In the genomic region with DNA sequence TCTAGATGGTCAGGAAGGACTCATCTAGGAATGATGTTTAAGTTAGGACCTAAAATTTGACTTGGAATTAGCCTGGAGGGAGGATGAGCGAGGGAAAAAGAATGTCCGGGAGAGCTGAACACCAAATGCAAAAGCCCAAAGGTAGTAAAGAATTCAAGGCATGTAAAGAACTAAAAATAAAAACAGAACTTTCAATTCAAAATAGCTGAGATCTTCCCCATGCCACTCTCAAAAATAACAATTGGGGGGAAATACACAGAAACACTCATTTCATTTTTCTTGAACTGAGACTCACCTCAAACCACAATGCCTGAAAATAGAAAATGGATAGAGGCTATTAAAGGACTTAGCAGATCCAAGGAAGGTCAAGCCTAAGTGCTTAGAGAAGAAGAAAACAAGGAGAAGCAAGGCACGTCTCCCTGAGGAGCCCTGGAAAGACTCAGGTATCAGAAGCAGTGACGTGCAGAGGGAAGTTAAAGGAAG, we compare ENCODE assay signal across 17 cellular contexts. TPM values are rescaled to one million over a fixed set of nuclear protein-coding genes. Genes with fewer than 3 reads are reported as not detected.
DNase-seq lines count a peak whose midpoint lies in the region; ATAC-seq, FAIRE-seq and TF ChIP-seq lines count a peak whose summit lies in the region.
"Had no signal": no experiment of that assay in that cellular context is flagged by ENCODE, and none has a peak within 500 bp of the region (broad histone marks: within the 10 kb centered on the region; RNA-seq: fewer than 3 reads in every experiment).

No MANE protein-coding gene starts in this region.

- no peak overlapping the region for H3K18ac ChIP-seq in mesendoderm (ENCODE audit: low read length)

- H3K4me2 ChIP-seq in BLaER1 (peak overlapping the region; percentile 33), mesendoderm (ENCODE audit: low read length) (no peak overlapping the region)

- H3K36me3 ChIP-seq in BLaER1: no peaks in the 10 kb centered on the region
- no peaks in the 10 kb centered on the region for H3K36me3 ChIP-seq in mesendoderm (ENCODE audit: control insufficient read depth, insufficient read depth, low read length)
- H3K36me3 ChIP-seq in ascending aorta: no peaks in the 10 kb centered on the region
- H3K36me3 ChIP-seq: heart right ventricle had no signal

- H3K9ac ChIP-seq in BLaER1 (no peak overlapping the region), mesendoderm (ENCODE audit: low read length) (no peak overlapping the region)

- H3K4me3 ChIP-seq in BLaER1 (no peak overlapping the region), mesendoderm (ENCODE audit: low read length) (no peak overlapping the region), ascending aorta (no peak overlapping the region)
- H3K4me3 ChIP-seq: heart right ventricle, lung, psoas muscle had no signal

- H4K20me1 ChIP-seq in BLaER1: no peaks in the 10 kb centered on the region

- H4K5ac ChIP-seq in mesendoderm (ENCODE audit: low read length): no peak overlapping the region

- no peak for ATAC-seq in HG03520 (IDR thresholded peaks at IDR 0.05; ENCODE audit: unreplicated experiment)
- ATAC-seq: heart right ventricle, psoas muscle had no signal

- H3K27me3 ChIP-seq in BLaER1 (no peaks in the 10 kb centered on the region), mesendoderm (ENCODE audit: insufficient read depth, low read length, poor library complexity) (no peaks in the 10 kb centered on the region), ascending aorta (no peaks in the 10 kb centered on the region)
- H3K27me3 ChIP-seq: heart right ventricle had no signal

- peak; percentile 50 for FAIRE-seq in H54 (lab: Jason Lieb, UNC)

- peaks cover 15% of the 10 kb centered on the region; the same call in 1 of the 2 replicates for H3K4me1 ChIP-seq in BLaER1
- H3K4me1 ChIP-seq in mesendoderm (ENCODE audit: control insufficient read depth, low read depth, low read length): no peaks in the 10 kb centered on the region
- no peaks in the 10 kb centered on the region for H3K4me1 ChIP-seq in ascending aorta
- H3K4me1 ChIP-seq: heart right ventricle, psoas muscle had no signal

- intact Hi-C loops in ascending aorta (cut with DNase I): no loop called here

- TF ChIP-seq CTCF in ascending aorta (IDR thresholded peaks at IDR 0.05): no peak

- no peak for DNase-seq in H54 (ENCODE audit: insufficient read length, low spot score)
- peak; percentile 30 for DNase-seq in amniotic epithelial cell (ENCODE audit: low read depth)
- DNase-seq in mesendoderm: peak; percentile 72
- no peak for DNase-seq in ascending aorta (ENCODE audit: low spot score in 2 of 2)
- no peak for DNase-seq in NCI-H1930 (lab: John Stamatoyannopoulos, UW)
- no peak for DNase-seq in T-helper 2 cell
- DNase-seq: amniotic stem cell; CD4-positive, CD25-positive, alpha-beta regulatory T cell; heart right ventricle; KG1; NCI-H2107; psoas muscle; stimulated activated CD4-positive, alpha-beta T cell treated with anti-CD3 and anti-CD28 coated beads, Interleukin-2, amount 100 ng/mL, for 24 hours; stimulated activated naive CD4-positive, alpha-beta T cell treated with Interleukin-2 at 50 U/mL for 16 hours had no signal

- H2BK15ac ChIP-seq in mesendoderm (replicated peaks; ENCODE audit: low read depth): no peak overlapping the region

- H3K4ac ChIP-seq in mesendoderm (ENCODE audit: low read depth, low read length): no peak overlapping the region

- H3K79me1 ChIP-seq in mesendoderm (ENCODE audit: low read length): no peaks in the 10 kb centered on the region

- H3K23ac ChIP-seq in mesendoderm (ENCODE audit: low read length): peak overlapping the region; percentile 66

- no peaks in the 10 kb centered on the region for H3K79me2 ChIP-seq in mesendoderm (ENCODE audit: control insufficient read depth, insufficient read depth, low read length)

- H3K9me3 ChIP-seq in BLaER1: no peaks in the 10 kb centered on the region
- no peaks in the 10 kb centered on the region for H3K9me3 ChIP-seq in ascending aorta
- H3K9me3 ChIP-seq: heart right ventricle, psoas muscle had no signal

- WGBS in mesendoderm (ENCODE audit: extremely low coverage, insufficient coverage, low lambda C conversion rate): no CpG with 5 or more reads among the region's 4 CpGs

- no peak overlapping the region for H2AK5ac ChIP-seq in mesendoderm (ENCODE audit: low read length)

- no peak overlapping the region for H2BK5ac ChIP-seq in mesendoderm (ENCODE audit: low read length)

- H2BK120ac ChIP-seq in mesendoderm (ENCODE audit: low read depth, low read length): no peak overlapping the region

- H4K8ac ChIP-seq in mesendoderm (ENCODE audit: low read depth, low read length): no peak overlapping the region

- no peak overlapping the region for H3K56ac ChIP-seq in mesendoderm (ENCODE audit: low read length)

- no peak overlapping the region for H3K27ac ChIP-seq in BLaER1
- H3K27ac ChIP-seq in mesendoderm (ENCODE audit: low read depth, low read length): peak overlapping the region; percentile 62
- H3K27ac ChIP-seq in ascending aorta: peak overlapping the region in 1 of 2 donors; percentile 29
- H3K27ac ChIP-seq: heart right ventricle, psoas muscle had no signal

- no peak for TF ChIP-seq POLR2A in H54 (IDR thresholded peaks at IDR 0.05; ENCODE audit: low read depth, low read length)

RNA-seq across cellular contexts. Expression of gene PXT1, which starts 10.5 kb away (rescaled TPM):
- 0.03 TPM for polyA plus RNA-seq in mesendoderm (2013, experiment 1 of 2)
- polyA plus RNA-seq in mesendoderm (2013, experiment 2 of 2): 0.10 TPM
- total RNA-seq in ascending aorta: not detected

RNA-seq across cellular contexts. Expression of gene KCTD20, which starts 10.6 kb away (rescaled TPM):
- 19.5 TPM for polyA plus RNA-seq in mesendoderm (2013, experiment 1 of 2)
- polyA plus RNA-seq in mesendoderm (2013, experiment 2 of 2): 18.9 TPM
- 71.5 TPM for total RNA-seq in ascending aorta

RNA-seq across cellular contexts. Expression of gene ETV7, which starts 44.7 kb away (rescaled TPM):
- 0.28 TPM for polyA plus RNA-seq in mesendoderm (2013, experiment 1 of 2)
- 0.27 TPM for polyA plus RNA-seq in mesendoderm (2013, experiment 2 of 2)
- not detected for total RNA-seq in ascending aorta
- total RNA-seq: psoas muscle had no signal

Comparison
In these comparisons a context has a peak if more than half of its experiments do, and no peak if none do; other contexts are left out.
1. DNase-seq: peak in amniotic epithelial cell (single experiment) and mesendoderm (single experiment); none in H54 (single experiment), ascending aorta (0 of 2), NCI-H1930 (0 of 2) and T-helper 2 cell (0 of 5).